Comparison of ENCODE assay signal across 13 cellular contexts in the genomic region with DNA sequence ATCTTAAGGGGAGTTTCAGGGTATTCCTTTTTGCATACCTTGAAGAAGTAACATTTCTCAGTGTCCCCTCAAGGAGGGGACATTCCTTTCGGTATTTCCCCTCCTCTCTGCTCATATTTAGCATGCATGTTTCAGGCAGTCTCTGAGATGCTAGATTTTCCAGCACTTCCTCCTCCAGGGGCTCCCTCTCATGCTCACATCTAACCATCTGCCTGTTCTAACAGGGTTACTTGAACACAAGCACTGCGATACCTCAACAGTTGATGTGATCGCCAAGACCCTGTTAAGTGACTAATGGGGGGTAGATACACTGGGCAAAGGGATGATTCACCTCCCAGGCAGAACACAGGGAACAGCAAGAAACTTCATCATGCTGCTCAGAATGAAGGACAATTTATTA. TPM values are rescaled to one million over a fixed set of nuclear protein-coding genes. Genes with fewer than 3 reads are reported as not detected.
A peak's percentile ranks its signal among the peaks of the same experiment; 100 is the strongest.
DNase-seq lines count a peak whose midpoint lies in the region; ATAC-seq and TF ChIP-seq lines count a peak whose summit lies in the region.
"Had no signal": no experiment of that assay in that cellular context is flagged by ENCODE, and none has a peak within 500 bp of the region (broad histone marks: within the 10 kb centered on the region; RNA-seq: fewer than 3 reads in every experiment).

No MANE protein-coding gene starts in this region.

- CTCF ChIA-PET in activated CD4-positive, alpha-beta T cell treated with anti-CD3 and anti-CD28 coated beads for 36 hours (lab: Charles Lee): interaction anchor here (1.1 to 1.2 kb wide), 4 partner anchors 12 to 119 kb away, joined by 3 to 7 read pairs (median 7); no protein-coding TSS in a partner anchor

- ATAC-seq in activated CD4-positive, alpha-beta T cell treated with anti-CD3 and anti-CD28 coated beads for 36 hours: peak; percentile 10
- ATAC-seq in GM21576 (IDR thresholded peaks at IDR 0.05; ENCODE audit: unreplicated experiment) (peak; percentile 40), natural killer cell (no peak)
- ATAC-seq: foreskin keratinocyte had no signal

- H3K4me3 Mint-ChIP-seq in activated CD4-positive, alpha-beta T cell treated with anti-CD3 and anti-CD28 coated beads for 36 hours: peak overlapping the region; percentile 20
- H3K4me3 Mint-ChIP-seq in natural killer cell: no peak overlapping the region

- peaks cover 4% of the 10 kb centered on the region for H3K36me3 Mint-ChIP-seq in activated CD4-positive, alpha-beta T cell treated with anti-CD3 and anti-CD28 coated beads for 36 hours (ENCODE audit: low read depth)
- H3K36me3 Mint-ChIP-seq in natural killer cell: no peaks in the 10 kb centered on the region

- intact Hi-C loops in activated CD4-positive, alpha-beta T cell treated with anti-CD3 and anti-CD28 coated beads for 36 hours (cut with DNase I, micrococcal nuclease): loop anchor here in 1 of 2 experiments (5.0 kb wide), 1 partner anchor 1495 kb away; no protein-coding TSS in a partner anchor
- intact Hi-C loops in natural killer cell (cut with micrococcal nuclease) (loop anchor here (5.0 kb wide), 1 partner anchor 35 kb away; no protein-coding TSS in a partner anchor), head of caudate nucleus (cut with DNase I) (no loop called here)

- TF ChIP-seq CTCF in natural killer cell (IDR thresholded peaks at IDR 0.05): no peak

- POLR2A ChIA-PET in activated CD4-positive, alpha-beta T cell treated with anti-CD3 and anti-CD28 coated beads for 36 hours (lab: Charles Lee): no interaction called here

- DNase-seq in activated CD4-positive, alpha-beta T cell treated with anti-CD3 and anti-CD28 coated beads for 36 hours: no peak
- DNase-seq in activated CD4-positive, alpha-beta T cell treated with anti-CD3 and anti-CD28 coated beads for 1 hour: no peak
- peak; percentile 19 for DNase-seq in NAMALWA (ENCODE audit: low spot score)
- no peak for DNase-seq in natural killer cell
- DNase-seq in head of caudate nucleus: no peak
- no peak for DNase-seq in HK-2 (ENCODE audit: unreplicated experiment)
- no peak for DNase-seq in superior temporal gyrus (ENCODE audit: extremely low spot score)
- DNase-seq: foreskin keratinocyte, NCI-H226 had no signal

- peak overlapping the region; percentile 93 for H3K27ac Mint-ChIP-seq in activated CD4-positive, alpha-beta T cell treated with anti-CD3 and anti-CD28 coated beads for 36 hours
- H3K27ac Mint-ChIP-seq in natural killer cell: peak overlapping the region; percentile 82 to 93

- peaks cover 2% of the 10 kb centered on the region for H3K9me3 Mint-ChIP-seq in activated CD4-positive, alpha-beta T cell treated with anti-CD3 and anti-CD28 coated beads for 36 hours (ENCODE audit: low read depth)
- H3K9me3 Mint-ChIP-seq in natural killer cell: no peaks in the 10 kb centered on the region

- H3K4me1 Mint-ChIP-seq in activated CD4-positive, alpha-beta T cell treated with anti-CD3 and anti-CD28 coated beads for 36 hours: peaks cover 43% of the 10 kb centered on the region
- H3K4me1 Mint-ChIP-seq in natural killer cell: peaks cover 7 to 13% of the 10 kb centered on the region in 2 donors

- H3K27me3 Mint-ChIP-seq in activated CD4-positive, alpha-beta T cell treated with anti-CD3 and anti-CD28 coated beads for 36 hours: no peaks in the 10 kb centered on the region
- H3K27me3 Mint-ChIP-seq in natural killer cell (ENCODE audit: low read depth in 2 of 2): no peaks in the 10 kb centered on the region

RNA-seq across cellular contexts. Expression of a gene that starts 12.9 kb away (rescaled TPM):
- 100 to 1,000 TPM; 276 to 279 TPM for total RNA-seq in activated CD4-positive, alpha-beta T cell treated with anti-CD3 and anti-CD28 coated beads for 36 hours
- 10 to 100 TPM; 26.4 to 46.2 (median 31.5) TPM for total RNA-seq in natural killer cell

RNA-seq across cellular contexts. Expression of a gene that starts 53.1 kb away (rescaled TPM):
- total RNA-seq in activated CD4-positive, alpha-beta T cell treated with anti-CD3 and anti-CD28 coated beads for 36 hours: 100 to 1,000 TPM; 155 to 157 TPM
- total RNA-seq in natural killer cell: not detected
- total RNA-seq: chondrocyte, foreskin keratinocyte, H1, lung microvascular endothelial cell had no signal

Comparison
In these comparisons a context has a peak if more than half of its experiments do, and no peak if none do; other contexts are left out.
1. ATAC-seq: peak in activated CD4-positive, alpha-beta T cell treated with anti-CD3 and anti-CD28 coated beads for 36 hours (single experiment) and GM21576 (single experiment); none in natural killer cell (0 of 3).
2. RNA of a gene that starts 12.9 kb away (total RNA-seq): 276 to 279 TPM in activated CD4-positive, alpha-beta T cell treated with anti-CD3 and anti-CD28 coated beads for 36 hours; 26.4 to 46.2 TPM in natural killer cell; every median in the first group is over 4 times any median in the second.
3. RNA of a gene that starts 53.1 kb away (total RNA-seq): 155 to 157 TPM in activated CD4-positive, alpha-beta T cell treated with anti-CD3 and anti-CD28 coated beads for 36 hours; not detected in natural killer cell; every median in the first group is over 100 times any median in the second.